Comparison of ENCODE assay signal across 1 cellular context in genomic region chr7:114835303-114835702, GRCh38.
TF ChIP-seq lines count a peak whose summit lies in the region.

No MANE protein-coding gene starts in this region.

TF ChIP-seq in GM23338, 12 proteins besides CTCF, POLR2A, EP300 and RAD21 (continued from another document):
- TF ChIP-seq, protein P1, sequence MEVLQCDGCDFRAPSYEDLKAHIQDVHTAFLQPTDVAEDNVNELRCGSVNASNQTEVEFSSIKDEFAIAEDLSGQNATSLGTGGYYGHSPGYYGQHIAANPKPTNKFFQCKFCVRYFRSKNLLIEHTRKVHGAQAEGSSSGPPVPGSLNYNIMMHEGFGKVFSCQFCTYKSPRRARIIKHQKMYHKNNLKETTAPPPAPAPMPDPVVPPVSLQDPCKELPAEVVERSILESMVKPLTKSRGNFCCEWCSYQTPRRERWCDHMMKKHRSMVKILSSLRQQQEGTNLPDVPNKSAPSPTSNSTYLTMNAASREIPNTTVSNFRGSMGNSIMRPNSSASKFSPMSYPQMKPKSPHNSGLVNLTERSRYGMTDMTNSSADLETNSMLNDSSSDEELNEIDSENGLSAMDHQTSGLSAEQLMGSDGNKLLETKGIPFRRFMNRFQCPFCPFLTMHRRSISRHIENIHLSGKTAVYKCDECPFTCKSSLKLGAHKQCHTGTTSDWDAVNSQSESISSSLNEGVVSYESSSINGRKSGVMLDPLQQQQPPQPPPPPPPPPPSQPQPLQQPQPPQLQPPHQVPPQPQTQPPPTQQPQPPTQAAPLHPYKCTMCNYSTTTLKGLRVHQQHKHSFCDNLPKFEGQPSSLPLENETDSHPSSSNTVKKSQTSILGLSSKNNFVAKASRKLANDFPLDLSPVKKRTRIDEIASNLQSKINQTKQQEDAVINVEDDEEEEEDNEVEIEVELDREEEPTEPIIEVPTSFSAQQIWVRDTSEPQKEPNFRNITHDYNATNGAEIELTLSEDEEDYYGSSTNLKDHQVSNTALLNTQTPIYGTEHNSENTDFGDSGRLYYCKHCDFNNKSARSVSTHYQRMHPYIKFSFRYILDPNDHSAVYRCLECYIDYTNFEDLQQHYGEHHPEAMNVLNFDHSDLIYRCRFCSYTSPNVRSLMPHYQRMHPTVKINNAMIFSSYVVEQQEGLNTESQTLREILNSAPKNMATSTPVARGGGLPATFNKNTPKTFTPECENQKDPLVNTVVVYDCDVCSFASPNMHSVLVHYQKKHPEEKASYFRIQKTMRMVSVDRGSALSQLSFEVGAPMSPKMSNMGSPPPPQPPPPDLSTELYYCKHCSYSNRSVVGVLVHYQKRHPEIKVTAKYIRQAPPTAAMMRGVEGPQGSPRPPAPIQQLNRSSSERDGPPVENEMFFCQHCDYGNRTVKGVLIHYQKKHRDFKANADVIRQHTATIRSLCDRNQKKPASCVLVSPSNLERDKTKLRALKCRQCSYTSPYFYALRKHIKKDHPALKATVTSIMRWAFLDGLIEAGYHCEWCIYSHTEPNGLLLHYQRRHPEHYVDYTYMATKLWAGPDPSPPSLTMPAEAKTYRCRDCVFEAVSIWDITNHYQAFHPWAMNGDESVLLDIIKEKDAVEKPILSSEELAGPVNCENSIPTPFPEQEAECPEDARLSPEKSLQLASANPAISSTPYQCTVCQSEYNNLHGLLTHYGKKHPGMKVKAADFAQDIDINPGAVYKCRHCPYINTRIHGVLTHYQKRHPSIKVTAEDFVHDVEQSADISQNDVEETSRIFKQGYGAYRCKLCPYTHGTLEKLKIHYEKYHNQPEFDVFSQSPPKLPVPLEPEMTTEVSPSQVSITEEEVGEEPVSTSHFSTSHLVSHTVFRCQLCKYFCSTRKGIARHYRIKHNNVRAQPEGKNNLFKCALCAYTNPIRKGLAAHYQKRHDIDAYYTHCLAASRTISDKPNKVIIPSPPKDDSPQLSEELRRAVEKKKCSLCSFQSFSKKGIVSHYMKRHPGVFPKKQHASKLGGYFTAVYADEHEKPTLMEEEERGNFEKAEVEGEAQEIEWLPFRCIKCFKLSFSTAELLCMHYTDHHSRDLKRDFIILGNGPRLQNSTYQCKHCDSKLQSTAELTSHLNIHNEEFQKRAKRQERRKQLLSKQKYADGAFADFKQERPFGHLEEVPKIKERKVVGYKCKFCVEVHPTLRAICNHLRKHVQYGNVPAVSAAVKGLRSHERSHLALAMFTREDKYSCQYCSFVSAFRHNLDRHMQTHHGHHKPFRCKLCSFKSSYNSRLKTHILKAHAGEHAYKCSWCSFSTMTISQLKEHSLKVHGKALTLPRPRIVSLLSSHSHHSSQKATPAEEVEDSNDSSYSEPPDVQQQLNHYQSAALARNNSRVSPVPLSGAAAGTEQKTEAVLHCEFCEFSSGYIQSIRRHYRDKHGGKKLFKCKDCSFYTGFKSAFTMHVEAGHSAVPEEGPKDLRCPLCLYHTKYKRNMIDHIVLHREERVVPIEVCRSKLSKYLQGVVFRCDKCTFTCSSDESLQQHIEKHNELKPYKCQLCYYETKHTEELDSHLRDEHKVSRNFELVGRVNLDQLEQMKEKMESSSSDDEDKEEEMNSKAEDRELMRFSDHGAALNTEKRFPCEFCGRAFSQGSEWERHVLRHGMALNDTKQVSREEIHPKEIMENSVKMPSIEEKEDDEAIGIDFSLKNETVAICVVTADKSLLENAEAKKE (CRISPR knock-in tag; IDR thresholded peaks at IDR 0.05), result no peak
- TF ChIP-seq NANOG (IDR thresholded peaks at IDR 0.05; ENCODE audit: borderline replicate concordance) (no peak), ZNF331 (CRISPR knock-in tag; IDR thresholded peaks at IDR 0.05; ENCODE audit: low read depth) (no peak), ZNF114 (CRISPR knock-in tag; IDR thresholded peaks at IDR 0.05) (no peak), CREB1 (CRISPR knock-in tag; IDR thresholded peaks at IDR 0.05; ENCODE audit: low read depth) (no peak), JUNB (IDR thresholded peaks at IDR 0.05; ENCODE audit: unreplicated experiment) (no peak)
- TF ChIP-seq, protein P2, sequence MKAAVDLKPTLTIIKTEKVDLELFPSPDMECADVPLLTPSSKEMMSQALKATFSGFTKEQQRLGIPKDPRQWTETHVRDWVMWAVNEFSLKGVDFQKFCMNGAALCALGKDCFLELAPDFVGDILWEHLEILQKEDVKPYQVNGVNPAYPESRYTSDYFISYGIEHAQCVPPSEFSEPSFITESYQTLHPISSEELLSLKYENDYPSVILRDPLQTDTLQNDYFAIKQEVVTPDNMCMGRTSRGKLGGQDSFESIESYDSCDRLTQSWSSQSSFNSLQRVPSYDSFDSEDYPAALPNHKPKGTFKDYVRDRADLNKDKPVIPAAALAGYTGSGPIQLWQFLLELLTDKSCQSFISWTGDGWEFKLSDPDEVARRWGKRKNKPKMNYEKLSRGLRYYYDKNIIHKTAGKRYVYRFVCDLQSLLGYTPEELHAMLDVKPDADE (IDR thresholded peaks at IDR 0.05), result no peak
